In the genomic region with DNA sequence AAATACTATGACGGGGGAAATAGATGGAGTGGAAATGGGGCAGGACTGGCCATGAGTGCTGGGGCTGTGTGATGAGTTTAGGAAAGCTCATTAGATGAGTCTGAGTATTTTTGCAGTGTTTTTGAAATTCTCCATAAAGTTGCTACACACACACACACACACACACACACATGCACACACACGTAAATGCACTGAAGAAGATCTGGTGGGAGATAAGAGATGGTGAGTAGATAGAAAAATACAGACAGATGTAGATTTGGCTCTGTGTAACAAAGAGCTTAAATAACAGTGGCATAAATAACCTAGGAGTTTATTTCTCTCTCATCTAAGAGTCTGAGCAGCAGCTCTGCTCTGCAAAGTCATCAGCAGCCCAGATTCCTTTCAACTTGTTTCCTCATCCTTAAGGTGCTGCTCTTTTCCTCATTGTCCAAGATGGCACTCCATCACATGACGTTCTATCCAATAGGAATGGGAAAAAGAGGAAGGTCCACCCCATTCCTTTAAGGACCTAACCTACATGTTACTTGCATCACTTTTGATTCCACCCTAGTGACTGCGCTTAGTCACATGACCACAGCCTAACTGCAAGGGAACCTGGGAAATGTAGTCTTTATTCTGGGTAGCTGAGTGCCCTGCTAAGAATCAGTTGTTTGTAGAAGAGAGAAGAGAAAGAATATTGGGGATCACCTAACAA, we compare ENCODE assay signal across 7 cellular contexts.
DNase-seq lines count a peak whose midpoint lies in the region; ATAC-seq lines count a peak whose summit lies in the region.

No MANE protein-coding gene starts in this region.

- no peak overlapping the region for H3K4me3 ChIP-seq in mesenchymal stem cell (ENCODE audit: insufficient read depth in 1 of 2, low read depth in 1 of 2, low read length in 2 of 2)

- H4K91ac ChIP-seq in mesenchymal stem cell (ENCODE audit: low read length), result no peak overlapping the region

- no peak overlapping the region for H3K23ac ChIP-seq in mesenchymal stem cell (ENCODE audit: low read length in 2 of 2)

- H2BK5ac ChIP-seq in mesenchymal stem cell (ENCODE audit: low read depth, low read length, poor library complexity, severe bottlenecking), result no peak overlapping the region

- H3K36me3 ChIP-seq in mesenchymal stem cell (ENCODE audit: control insufficient read depth in 1 of 2, insufficient read depth in 2 of 2, low read depth in 1 of 2, low read length in 2 of 2), result no peaks in the 10 kb centered on the region

- peaks cover 0 to 27% of the 10 kb centered on the region in 2 experiments for H3K27me3 ChIP-seq in mesenchymal stem cell (ENCODE audit: control insufficient read depth in 1 of 2, insufficient read depth in 1 of 2, low read length in 2 of 2)

- H3K27ac ChIP-seq in mesenchymal stem cell (ENCODE audit: low read length, poor library complexity, severe bottlenecking), result no peak overlapping the region

- H3K18ac ChIP-seq in mesenchymal stem cell (ENCODE audit: low read depth in 1 of 2, low read length in 2 of 2), result no peak overlapping the region

- 11% methylated on average over 3 of the region's 4 CpGs for WGBS in mesenchymal stem cell

- H2BK12ac ChIP-seq in mesenchymal stem cell (ENCODE audit: low read length in 2 of 2), result no peak overlapping the region

- DNase-seq in EH (ENCODE audit: low read depth) (peak; percentile 80), LoVo (ENCODE audit: low spot score) (peak; percentile 13), amniotic epithelial cell (ENCODE audit: low read depth) (peak; percentile 94), mesenchymal stem cell (peak; percentile 70), NCI-H2107 treated with DMSO at 0.1 percent for 48 hours (lab: John Stamatoyannopoulos, UW; ENCODE audit: unreplicated experiment) (no peak)
- DNase-seq in stimulated activated naive CD4-positive, alpha-beta T cell (lab: John Stamatoyannopoulos, UW), result no peak

- ATAC-seq in HG02970 (IDR thresholded peaks at IDR 0.05; ENCODE audit: low FRiP score, unreplicated experiment), result no peak

- no peak overlapping the region for H4K8ac ChIP-seq in mesenchymal stem cell (ENCODE audit: low read length)

- no peak overlapping the region for H2BK15ac ChIP-seq in mesenchymal stem cell (ENCODE audit: low read depth, poor library complexity, severe bottlenecking)

- H3K4ac ChIP-seq in mesenchymal stem cell (ENCODE audit: low read depth in 1 of 2, low read length in 2 of 2), result no peak overlapping the region

- no peak overlapping the region for H2AK5ac ChIP-seq in mesenchymal stem cell (ENCODE audit: low read length, severe bottlenecking)

- no peak overlapping the region for H3K9ac ChIP-seq in mesenchymal stem cell (ENCODE audit: low read length)

- H3K4me1 ChIP-seq in mesenchymal stem cell (ENCODE audit: control insufficient read depth, insufficient read depth, low read depth, low read length), result no peaks in the 10 kb centered on the region

- H3K79me1 ChIP-seq in mesenchymal stem cell (replicated peaks; ENCODE audit: low read length, poor library complexity, severe bottlenecking), result no peaks in the 10 kb centered on the region

- H3K9me3 ChIP-seq in mesenchymal stem cell (ENCODE audit: control insufficient read depth, low read length), result no peaks in the 10 kb centered on the region

- H2BK120ac ChIP-seq in mesenchymal stem cell (ENCODE audit: low read depth, low read length), result no peak overlapping the region

- no peak overlapping the region for H3K14ac ChIP-seq in mesenchymal stem cell (ENCODE audit: low read length in 2 of 2)

- H3K4me2 ChIP-seq in mesenchymal stem cell (ENCODE audit: low read length, poor library complexity, severe bottlenecking), result no peak overlapping the region

- no peak overlapping the region for H2AFZ ChIP-seq in mesenchymal stem cell (ENCODE audit: low read depth, low read length)

Comparison
In these comparisons a context has a peak if more than half of its experiments do, and no peak if none do; other contexts are left out.
1. DNase-seq: peak in EH (single experiment), LoVo (single experiment), amniotic epithelial cell (single experiment) and mesenchymal stem cell (single experiment); none in stimulated activated naive CD4-positive, alpha-beta T cell (0 of 6) and NCI-H2107 treated with DMSO at 0.1 percent for 48 hours (single experiment).